ENCODE assay signal across 22 cellular contexts in genomic region chr2:96239091-96239490, GRCh38.
"Had no signal": no experiment of that assay in that cellular context is flagged by ENCODE, and none has a peak within 500 bp of the region (broad histone marks: within the 10 kb centered on the region; RNA-seq: fewer than 3 reads in every experiment).

No MANE protein-coding gene starts in this region.

- H3K36me3 ChIP-seq: right atrium auricular region, uterus had no signal

- H3K27me3 ChIP-seq: dorsolateral prefrontal cortex, right atrium auricular region, tibial artery, upper lobe of left lung, uterus had no signal

- H3K9me3 ChIP-seq: right atrium auricular region, tibial artery, upper lobe of left lung, uterus had no signal

- H3K4me1 ChIP-seq: tibial artery, uterus had no signal

- ATAC-seq: esophagus mucosa; stimulated activated effector memory CD8-positive, alpha-beta T cell treated with anti-CD3 and anti-CD28 coated beads, Interleukin-12 subunit alpha, Interleukin-12 subunit beta, amount 100 ng/mL, for 72 hours had no signal

- H3K4me3 Mint-ChIP-seq: immature natural killer cell; nephron progenitor cell; stimulated activated effector memory CD8-positive, alpha-beta T cell treated with anti-CD3 and anti-CD28 coated beads, Interleukin-12 subunit alpha, Interleukin-12 subunit beta, amount 100 ng/mL, for 72 hours; stimulated activated naive CD8-positive, alpha-beta T cell treated with anti-CD3 and anti-CD28 coated beads, Interleukin-15, Interleukin-2, amounts not matched to agents 100 ng/mL and 50 ng/mL, for 24 hours had no signal

- H3K27ac Mint-ChIP-seq: nephron progenitor cell; stimulated activated effector memory CD8-positive, alpha-beta T cell treated with anti-CD3 and anti-CD28 coated beads, Interleukin-12 subunit alpha, Interleukin-12 subunit beta, amount 100 ng/mL, for 72 hours; stimulated activated naive CD8-positive, alpha-beta T cell treated with anti-CD3 and anti-CD28 coated beads, Interleukin-15, Interleukin-2, amounts not matched to agents 100 ng/mL and 50 ng/mL, for 24 hours had no signal

- H3K4me1 Mint-ChIP-seq: nephron progenitor cell had no signal

- H3K4me3 ChIP-seq: coronary artery, dorsolateral prefrontal cortex, lung, right atrium auricular region, tibial artery, upper lobe of left lung, uterus had no signal

- DNase-seq: dorsolateral prefrontal cortex; effector memory CD4-positive, alpha-beta T cell; glutamatergic neuron; immature natural killer cell; left cardiac atrium; left ventricle myocardium superior; mesenchymal stem cell; midbrain; naive B cell; nephron progenitor cell; posterior cingulate gyrus; stimulated activated CD4-positive, alpha-beta T cell treated with anti-CD3 and anti-CD28 coated beads, Interleukin-4, amount 100 ng/mL, for 1 hour; stimulated activated CD8-positive, alpha-beta memory T cell treated with anti-CD3 and anti-CD28 coated beads, Interleukin-4, amount 100 ng/mL, for 48 hours; tibial artery; upper lobe of left lung; uterus had no signal

- H3K27me3 Mint-ChIP-seq: naive B cell; stimulated activated naive CD8-positive, alpha-beta T cell treated with anti-CD3 and anti-CD28 coated beads, Interleukin-15, Interleukin-2, amounts not matched to agents 100 ng/mL and 50 ng/mL, for 24 hours had no signal

- H3K9me3 Mint-ChIP-seq: immature natural killer cell; naive B cell; nephron progenitor cell; stimulated activated effector memory CD8-positive, alpha-beta T cell treated with anti-CD3 and anti-CD28 coated beads, Interleukin-12 subunit alpha, Interleukin-12 subunit beta, amount 100 ng/mL, for 72 hours; stimulated activated naive CD8-positive, alpha-beta T cell treated with anti-CD3 and anti-CD28 coated beads, Interleukin-15, Interleukin-2, amounts not matched to agents 100 ng/mL and 50 ng/mL, for 24 hours had no signal

- H3K27ac ChIP-seq: coronary artery, right atrium auricular region, tibial artery, upper lobe of left lung, uterus had no signal

- H3K36me3 Mint-ChIP-seq: naive B cell; stimulated activated effector memory CD8-positive, alpha-beta T cell treated with anti-CD3 and anti-CD28 coated beads, Interleukin-12 subunit alpha, Interleukin-12 subunit beta, amount 100 ng/mL, for 72 hours had no signal
